In genomic region chr6:33104893-33105292, GRCh38 we compare ENCODE assay signal across 24 cellular contexts. TPM values are rescaled to one million over a fixed set of nuclear protein-coding genes. Genes with fewer than 3 reads are reported as not detected.
"Had no signal": no experiment of that assay in that cellular context is flagged by ENCODE, and none has a peak within 500 bp of the region (broad histone marks: within the 10 kb centered on the region; RNA-seq: fewer than 3 reads in every experiment).

No MANE protein-coding gene starts in this region.

- H3K4me2 ChIP-seq: hepatocyte had no signal

- H3K4me3 Mint-ChIP-seq: activated naive CD8-positive, alpha-beta T cell; effector memory CD8-positive, alpha-beta T cell; immature natural killer cell; stimulated activated effector memory CD8-positive, alpha-beta T cell treated with anti-CD3 and anti-CD28 coated beads, Interleukin-12 subunit alpha, Interleukin-12 subunit beta, amount 100 ng/mL, for 72 hours; type B pancreatic cell; WTC11 had no signal

- H2AFZ ChIP-seq: hepatocyte had no signal

- H3K36me3 ChIP-seq: lower lobe of right lung, right lobe of liver, thoracic aorta, vagina had no signal

- DNase-seq: activated T-cell treated with anti-CD3 and anti-CD28 coated beads, Interleukin-2, amount 50 U/mL, for 1 hour; central memory CD4-positive, alpha-beta T cell; effector memory CD8-positive, alpha-beta T cell; glutamatergic neuron; immature natural killer cell; lower lobe of right lung; mesendoderm; mucosa of descending colon; occipital lobe; posterior cingulate gyrus; right lobe of liver; stimulated activated CD4-positive, alpha-beta T cell treated with anti-CD3 and anti-CD28 coated beads, Interleukin-2, amount 100 ng/mL, for 24 hours had no signal

- H3K4me3 ChIP-seq: hepatocyte, lower lobe of right lung, mucosa of descending colon, right lobe of liver, skin epidermis, thoracic aorta, vagina had no signal

- H3K27me3 ChIP-seq: right lobe of liver, vagina had no signal

- H3K36me3 Mint-ChIP-seq: stimulated activated effector memory CD8-positive, alpha-beta T cell treated with anti-CD3 and anti-CD28 coated beads, Interleukin-12 subunit alpha, Interleukin-12 subunit beta, amount 100 ng/mL, for 72 hours; type B pancreatic cell had no signal

- H3K79me2 ChIP-seq: hepatocyte had no signal

- ATAC-seq: effector memory CD8-positive, alpha-beta T cell; esophagus mucosa; left lobe of liver; lower lobe of right lung; mucosa of descending colon; right lobe of liver; stimulated activated effector memory CD8-positive, alpha-beta T cell treated with anti-CD3 and anti-CD28 coated beads, Interleukin-12 subunit alpha, Interleukin-12 subunit beta, amount 100 ng/mL, for 72 hours; WTC11 had no signal

- H3K27ac Mint-ChIP-seq: activated naive CD8-positive, alpha-beta T cell; effector memory CD8-positive, alpha-beta T cell; immature natural killer cell; stimulated activated effector memory CD8-positive, alpha-beta T cell treated with anti-CD3 and anti-CD28 coated beads, Interleukin-12 subunit alpha, Interleukin-12 subunit beta, amount 100 ng/mL, for 72 hours; type B pancreatic cell; WTC11 had no signal

- H3K27ac ChIP-seq: hepatocyte, lower lobe of right lung, right lobe of liver, skin epidermis, thoracic aorta, vagina had no signal

- H3K9me3 ChIP-seq: right lobe of liver, thoracic aorta, vagina had no signal

- H3K4me1 ChIP-seq: lower lobe of right lung, right lobe of liver, vagina had no signal

- H3K4me1 Mint-ChIP-seq: immature natural killer cell, WTC11 had no signal

RNA-seq across cellular contexts. Expression of gene HLA-DPA1, which starts 31.4 kb away (rescaled TPM):
- total RNA-seq: endothelial cell of umbilical vein had no signal
- polyA plus RNA-seq: neural cell had no signal
